ENCODE assay signal across 8 cellular contexts in the genomic region with DNA sequence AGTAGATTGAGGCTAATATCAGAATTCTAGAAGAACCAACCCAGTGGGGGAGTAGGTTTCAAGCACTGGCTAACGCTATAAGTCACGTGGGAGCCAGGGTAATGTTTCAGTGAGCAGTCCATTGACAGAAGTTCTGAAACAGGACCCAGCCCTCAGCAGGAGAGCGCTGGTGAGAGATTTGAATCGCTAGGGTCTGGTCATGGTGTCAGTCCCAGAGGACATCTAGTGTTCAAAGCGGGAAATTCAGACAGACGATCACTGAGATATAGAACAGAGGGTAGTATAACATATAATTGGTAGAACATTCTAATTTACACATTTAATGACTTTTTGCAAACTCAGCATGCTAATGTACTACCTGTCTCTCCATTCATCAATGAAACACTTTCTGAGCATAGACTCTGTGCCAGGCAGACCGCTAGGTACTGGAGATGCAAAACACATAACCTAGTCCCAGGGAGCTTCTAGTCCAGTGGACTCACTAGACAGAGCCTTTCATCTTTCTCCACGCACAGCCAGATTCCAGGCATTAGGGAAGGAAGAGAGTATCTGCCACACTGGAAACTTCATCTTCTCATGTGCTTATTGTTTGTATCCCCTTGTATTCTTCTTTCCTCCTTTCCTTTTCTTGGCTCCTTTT. TPM values are rescaled to one million over a fixed set of nuclear protein-coding genes. Genes with fewer than 3 reads are reported as not detected.
DNase-seq lines count a peak whose midpoint lies in the region; ATAC-seq and TF ChIP-seq lines count a peak whose summit lies in the region.

No MANE protein-coding gene starts in this region.

- no peaks in the 10 kb centered on the region for H3K36me3 ChIP-seq in brain microvascular endothelial cell (replicated peaks)

- no peak overlapping the region for H3K27ac ChIP-seq in brain microvascular endothelial cell

- TF ChIP-seq CTCF in GM12865 (IDR thresholded peaks at IDR 0.05; ENCODE audit: insufficient read depth, low read depth, low read length, missing control alignments) (peak; percentile 64), brain microvascular endothelial cell (IDR thresholded peaks at IDR 0.05; ENCODE audit: low read depth, low read length, missing control alignments) (peak; percentile 76)

- no peaks in the 10 kb centered on the region for H3K27me3 ChIP-seq in brain microvascular endothelial cell (replicated peaks)

- in situ Hi-C loops in SK-MEL-5 (cut with HindIII; ENCODE audit: low pct_unique_long_range_greater_than_20kb, low sequenced_read_pairs) = no loop called here
- in situ Hi-C loops in brain microvascular endothelial cell (cut with HindIII; ENCODE audit: low pct_ligation_motif_present, low sequenced_read_pairs) = no loop called here

- DNase-seq in GM12865 (ENCODE audit: low read depth) = peak; percentile 79
- peak; percentile 83 for DNase-seq in KG1 (lab: John Stamatoyannopoulos, UW)
- DNase-seq in SK-MEL-5 (ENCODE audit: low read depth, low spot score) = peak; percentile 87
- peak; percentile 65 for DNase-seq in brain microvascular endothelial cell
- peak; percentile 78 for DNase-seq in iPS-NIHi7 (ENCODE audit: extremely low spot score)
- peak; percentile 35 for DNase-seq in smooth muscle cell of the brain vasculature (ENCODE audit: low read depth, low spot score)
- DNase-seq in activated CD8-positive, alpha-beta memory T cell treated with anti-CD3 and anti-CD28 coated beads, Interleukin-2, amount 50 U/mL, for 4 hours = no peak

- peak; percentile 73 for ATAC-seq in GM21737 (IDR thresholded peaks at IDR 0.05; ENCODE audit: unreplicated experiment)

- H3K4me3 ChIP-seq in GM12865 (ENCODE audit: low read depth, low read length) = no peak overlapping the region
- H3K4me3 ChIP-seq in brain microvascular endothelial cell (ENCODE audit: low read depth, low read length) = no peak overlapping the region

RNA-seq across cellular contexts. Expression of gene RNASE3, which starts 35.4 kb away (rescaled TPM):
- total RNA-seq in SK-MEL-5 (2014; rRNA removed; shearing (Covaris generic)) = not detected in 2 replicates
- not detected in 2 replicates for polyA plus RNA-seq in SK-MEL-5 (2015; cell fraction: cytosol; rRNA removed)
- polyA plus RNA-seq in SK-MEL-5 (2015; cell fraction: nucleus; rRNA removed) = not detected in 2 replicates

RNA-seq across cellular contexts. Expression of gene RNASE1, which starts 53.1 kb away (rescaled TPM):
- total RNA-seq in SK-MEL-5 (2014; rRNA removed; shearing (Covaris generic)) = 0.21 TPM in 1 of 2 replicates, not detected in the other
- polyA plus RNA-seq in SK-MEL-5 (2015; cell fraction: cytosol; rRNA removed) = 0.18 TPM in 1 of 2 replicates, not detected in the other
- not detected in 2 replicates for polyA plus RNA-seq in SK-MEL-5 (2015; cell fraction: nucleus; rRNA removed)
